9 cellular contexts compared by ENCODE assay signal in genomic region chr21:45796003-45796402, GRCh38.
"Had no signal": no experiment of that assay in that cellular context is flagged by ENCODE, and none has a peak within 500 bp of the region (broad histone marks: within the 10 kb centered on the region; RNA-seq: fewer than 3 reads in every experiment).

No MANE protein-coding gene starts in this region.

- DNase-seq: GM23248, GOT3, H7, HFFc6, KG1 had no signal

- H3K4me1 Mint-ChIP-seq: IgD-negative memory B cell had no signal

- H3K9me3 Mint-ChIP-seq: HFFc6, IgD-negative memory B cell had no signal

- H3K4me3 Mint-ChIP-seq: HFFc6, IgD-negative memory B cell had no signal

- H3K27ac Mint-ChIP-seq: HFFc6, IgD-negative memory B cell had no signal

- H3K4me1 ChIP-seq: HAP-1 had no signal

- H3K9ac ChIP-seq: GM23248 had no signal

- H3K27me3 Mint-ChIP-seq: IgD-negative memory B cell had no signal

- H3K36me3 Mint-ChIP-seq: IgD-negative memory B cell had no signal

- ATAC-seq: HCT116 had no signal

- H3K36me3 ChIP-seq: HAP-1 had no signal

- H2AFZ ChIP-seq: GM23248 had no signal

- H3K9me3 ChIP-seq: HAP-1 had no signal

- H3K27ac ChIP-seq: GM23248, HL-60 had no signal

- H3K4me3 ChIP-seq: GM23248, HAP-1 had no signal
